ENCODE assay signal across 26 cellular contexts in genomic region chr5:50623666-50624065, GRCh38. TPM values are rescaled to one million over a fixed set of nuclear protein-coding genes. Genes with fewer than 3 reads are reported as not detected.
DNase-seq lines count a peak whose midpoint lies in the region; ATAC-seq and TF ChIP-seq lines count a peak whose summit lies in the region.
"Had no signal": no experiment of that assay in that cellular context is flagged by ENCODE, and none has a peak within 500 bp of the region (broad histone marks: within the 10 kb centered on the region; RNA-seq: fewer than 3 reads in every experiment).

No MANE protein-coding gene starts in this region.

- DNase-seq in NCI-H187 treated with DMSO at 0.1 percent for 48 hours (lab: John Stamatoyannopoulos, UW), result peak; percentile 26
- DNase-seq in NCI-H187 (lab: John Stamatoyannopoulos, UW), result no peak
- DNase-seq in RWPE2 (ENCODE audit: low spot score), result no peak
- DNase-seq in iPS-NIHi11 (ENCODE audit: low spot score), result peak; percentile 8
- no peak for DNase-seq in stimulated activated effector memory CD8-positive, alpha-beta T cell treated with anti-CD3 and anti-CD28 coated beads, Interleukin-12 subunit alpha, Interleukin-12 subunit beta, amount 100 ng/mL, for 72 hours (ENCODE audit: low spot score in 2 of 2)
- DNase-seq in left ventricle myocardium inferior, result no peak
- DNase-seq in glutamatergic neuron, result no peak
- DNase-seq: activated CD4-positive, alpha-beta T cell treated with anti-CD3 and anti-CD28 coated beads for 1 hour; activated naive CD4-positive, alpha-beta T cell treated with anti-CD3 and anti-CD28 coated beads for 36 hours; activated T-cell treated with anti-CD3 and anti-CD28 coated beads, Interleukin-2, amount 50 U/mL, for 24 hours; CD8-positive, alpha-beta memory T cell; dermis blood vessel endothelial cell; DND-41; foreskin melanocyte; kidney; naive thymus-derived CD8-positive, alpha-beta T cell; NCI-H146; NCI-H82; PC-3; SIG-M5; stimulated activated naive CD8-positive, alpha-beta T cell treated with anti-CD3 and anti-CD28 coated beads, Interleukin-15, amount 100 ng/mL, for 72 hours; trophoblast cell had no signal

- peak overlapping the region; percentile 21 for H3K27ac Mint-ChIP-seq in stimulated activated effector memory CD8-positive, alpha-beta T cell treated with anti-CD3 and anti-CD28 coated beads, Interleukin-12 subunit alpha, Interleukin-12 subunit beta, amount 100 ng/mL, for 72 hours
- no peak overlapping the region for H3K27ac Mint-ChIP-seq in glutamatergic neuron (ENCODE audit: unreplicated experiment)
- H3K27ac Mint-ChIP-seq: activated naive CD4-positive, alpha-beta T cell treated with anti-CD3 and anti-CD28 coated beads for 36 hours; activated T-cell treated with anti-CD3 and anti-CD28 coated beads, Interleukin-2, amount 50 U/mL, for 24 hours; CD8-positive, alpha-beta memory T cell; naive thymus-derived CD8-positive, alpha-beta T cell; stimulated activated naive CD8-positive, alpha-beta T cell treated with anti-CD3 and anti-CD28 coated beads, Interleukin-15, amount 100 ng/mL, for 72 hours had no signal

- peak; percentile 68; the same call in 2 of the 3 replicates for ATAC-seq in RWPE2 (ENCODE audit: low read depth)
- ATAC-seq in stimulated activated effector memory CD8-positive, alpha-beta T cell treated with anti-CD3 and anti-CD28 coated beads, Interleukin-12 subunit alpha, Interleukin-12 subunit beta, amount 100 ng/mL, for 72 hours, result no peak
- ATAC-seq in HG03442 (IDR thresholded peaks at IDR 0.05; ENCODE audit: unreplicated experiment), result no peak
- ATAC-seq: naive thymus-derived CD8-positive, alpha-beta T cell; PC-3; stimulated activated naive CD8-positive, alpha-beta T cell treated with anti-CD3 and anti-CD28 coated beads, Interleukin-15, amount 100 ng/mL, for 72 hours had no signal

- H3K9me3 Mint-ChIP-seq in stimulated activated effector memory CD8-positive, alpha-beta T cell treated with anti-CD3 and anti-CD28 coated beads, Interleukin-12 subunit alpha, Interleukin-12 subunit beta, amount 100 ng/mL, for 72 hours, result peaks cover 8% of the 10 kb centered on the region
- peaks cover 3% of the 10 kb centered on the region for H3K9me3 Mint-ChIP-seq in glutamatergic neuron (ENCODE audit: unreplicated experiment)

- no peaks in the 10 kb centered on the region for H3K36me3 Mint-ChIP-seq in stimulated activated effector memory CD8-positive, alpha-beta T cell treated with anti-CD3 and anti-CD28 coated beads, Interleukin-12 subunit alpha, Interleukin-12 subunit beta, amount 100 ng/mL, for 72 hours
- H3K36me3 Mint-ChIP-seq in glutamatergic neuron (ENCODE audit: unreplicated experiment), result no peaks in the 10 kb centered on the region

- H3K36me3 ChIP-seq in RWPE2 (ENCODE audit: low read depth) (no peaks in the 10 kb centered on the region), left ventricle myocardium inferior (no peaks in the 10 kb centered on the region)
- H3K36me3 ChIP-seq: right atrium auricular region had no signal

- H3K27ac ChIP-seq in RWPE2 (ENCODE audit: poor library complexity, severe bottlenecking), result no peak overlapping the region
- no peak overlapping the region for H3K27ac ChIP-seq in left ventricle myocardium inferior (replicated peaks)
- H3K27ac ChIP-seq: 22Rv1, hepatocyte, right atrium auricular region had no signal

- H3K4me1 ChIP-seq in RWPE2 (ENCODE audit: insufficient read depth, poor library complexity, severe bottlenecking) (no peaks in the 10 kb centered on the region), left ventricle myocardium inferior (no peaks in the 10 kb centered on the region)
- H3K4me1 ChIP-seq: right atrium auricular region had no signal

- H3K9me3 ChIP-seq in RWPE2 (ENCODE audit: severe bottlenecking) (no peaks in the 10 kb centered on the region), left ventricle myocardium inferior (replicated peaks) (no peaks in the 10 kb centered on the region)
- H3K9me3 ChIP-seq: right atrium auricular region had no signal

- no peak for TF ChIP-seq CTCF in RWPE2 (IDR thresholded peaks at IDR 0.05; ENCODE audit: poor library complexity, severe bottlenecking)
- no peak for TF ChIP-seq CTCF in left ventricle myocardium inferior (IDR thresholded peaks at IDR 0.05; ENCODE audit: borderline replicate concordance)
- no peak for TF ChIP-seq CTCF in glutamatergic neuron (IDR thresholded peaks at IDR 0.05; ENCODE audit: partially characterized antibody, unreplicated experiment)

- H3K4me3 ChIP-seq in RWPE2 (ENCODE audit: severe bottlenecking) (no peak overlapping the region), left ventricle myocardium inferior (no peak overlapping the region)
- H3K4me3 ChIP-seq: hepatocyte, right atrium auricular region had no signal

- H3K27me3 ChIP-seq in RWPE2 (ENCODE audit: insufficient read depth, poor library complexity, severe bottlenecking), result no peaks in the 10 kb centered on the region
- no peaks in the 10 kb centered on the region for H3K27me3 ChIP-seq in left ventricle myocardium inferior (ENCODE audit: low read depth)
- H3K27me3 ChIP-seq: hepatocyte, right atrium auricular region had no signal

- no peak overlapping the region for H3K4me3 Mint-ChIP-seq in stimulated activated effector memory CD8-positive, alpha-beta T cell treated with anti-CD3 and anti-CD28 coated beads, Interleukin-12 subunit alpha, Interleukin-12 subunit beta, amount 100 ng/mL, for 72 hours
- no peak overlapping the region for H3K4me3 Mint-ChIP-seq in glutamatergic neuron (ENCODE audit: unreplicated experiment)
- H3K4me3 Mint-ChIP-seq: activated naive CD4-positive, alpha-beta T cell treated with anti-CD3 and anti-CD28 coated beads for 36 hours; activated T-cell treated with anti-CD3 and anti-CD28 coated beads, Interleukin-2, amount 50 U/mL, for 24 hours; CD8-positive, alpha-beta memory T cell; naive thymus-derived CD8-positive, alpha-beta T cell; stimulated activated naive CD8-positive, alpha-beta T cell treated with anti-CD3 and anti-CD28 coated beads, Interleukin-15, amount 100 ng/mL, for 72 hours had no signal

- peaks cover 16% of the 10 kb centered on the region for H3K4me1 Mint-ChIP-seq in stimulated activated effector memory CD8-positive, alpha-beta T cell treated with anti-CD3 and anti-CD28 coated beads, Interleukin-12 subunit alpha, Interleukin-12 subunit beta, amount 100 ng/mL, for 72 hours
- H3K4me1 Mint-ChIP-seq in glutamatergic neuron (ENCODE audit: low read depth, unreplicated experiment), result no peaks in the 10 kb centered on the region

- H3K27me3 Mint-ChIP-seq in glutamatergic neuron (ENCODE audit: unreplicated experiment), result no peaks in the 10 kb centered on the region
- H3K27me3 Mint-ChIP-seq: activated T-cell treated with anti-CD3 and anti-CD28 coated beads, Interleukin-2, amount 50 U/mL, for 24 hours; naive thymus-derived CD8-positive, alpha-beta T cell; stimulated activated naive CD8-positive, alpha-beta T cell treated with anti-CD3 and anti-CD28 coated beads, Interleukin-15, amount 100 ng/mL, for 72 hours had no signal

- intact Hi-C loops in left ventricle myocardium inferior (cut with micrococcal nuclease), result no loop called here

RNA-seq across cellular contexts. Expression of gene PARP8, which starts 42.8 kb away (rescaled TPM):
- total RNA-seq in left ventricle myocardium inferior, result 6.6 TPM
- total RNA-seq in glutamatergic neuron (ENCODE audit: unreplicated experiment), result 11.3 TPM

Comparison
In these comparisons a context has a peak if more than half of its experiments do, and no peak if none do; other contexts are left out.
1. DNase-seq: peak in NCI-H187 treated with DMSO at 0.1 percent for 48 hours (single experiment) and iPS-NIHi11 (single experiment); none in NCI-H187 (0 of 2), RWPE2 (single experiment), stimulated activated effector memory CD8-positive, alpha-beta T cell treated with anti-CD3 and anti-CD28 coated beads, Interleukin-12 subunit alpha, Interleukin-12 subunit beta, amount 100 ng/mL, for 72 hours (0 of 2), left ventricle myocardium inferior (single experiment) and glutamatergic neuron (single experiment).